In the genomic region with DNA sequence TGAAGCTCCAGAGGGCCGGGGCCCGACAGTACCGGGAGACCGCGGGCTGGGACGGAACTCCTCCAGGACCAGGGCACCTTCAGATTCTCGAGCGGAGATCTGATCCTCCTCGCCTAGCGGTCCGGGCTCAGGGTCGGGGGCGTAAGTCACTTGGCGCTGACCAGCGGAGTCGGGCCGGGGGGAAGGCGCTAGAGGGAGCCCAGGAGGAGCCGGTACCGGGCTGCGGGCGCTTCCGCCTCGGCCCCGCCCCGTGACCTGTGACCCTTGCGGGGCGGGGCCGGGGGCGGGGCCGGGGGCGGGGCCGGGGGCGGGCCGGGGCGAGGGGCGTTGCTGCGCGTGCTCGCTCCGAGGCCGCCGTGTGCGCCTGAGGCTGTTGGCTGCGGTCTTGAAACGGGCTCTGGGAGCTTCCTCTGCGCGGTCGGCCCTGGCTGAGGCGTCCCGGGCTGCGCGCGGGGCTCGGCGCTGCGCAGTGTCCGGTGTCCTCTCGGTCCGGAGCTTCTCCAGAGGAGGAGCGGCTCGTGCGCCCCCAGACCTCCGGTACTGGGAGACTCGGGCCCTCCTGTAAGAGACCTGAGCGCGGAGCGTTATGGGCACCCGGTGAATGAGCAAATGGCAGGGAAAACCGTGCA, we compare ENCODE assay signal across 8 cellular contexts. TPM values are rescaled to one million over a fixed set of nuclear protein-coding genes. Genes with fewer than 3 reads are reported as not detected.
DNase-seq lines count a peak whose midpoint lies in the region; ATAC-seq, FAIRE-seq and TF ChIP-seq lines count a peak whose summit lies in the region.

A gene (minus strand): TSS at position 239 of the 629 bp plus-strand sequence. CDS start 373 bp downstream, outside the sequence.

- intact Hi-C loops in T-helper 1 cell treated with Interleukin-12 subunit alpha and Interleukin-12 subunit beta and Interleukin-4 antibody, amounts not matched to agents 30 ng/mL and 1 ng/mL, for 36 hours (cut with micrococcal nuclease): loop anchor here (1.0 to 2.0 kb wide), 5 partner anchors 8 to 120 kb away; a partner anchor contains a TSS

- peak; percentile 89 for DNase-seq in ELR (ENCODE audit: low read depth)
- DNase-seq in GM23338 (ENCODE audit: low spot score): peak; percentile 88
- DNase-seq in M059J (ENCODE audit: low read depth): peak; percentile 76
- DNase-seq in amniotic stem cell (lab: John Stamatoyannopoulos, UW): peak; percentile 60
- peak; percentile 79 for DNase-seq in right atrium auricular region (ENCODE audit: low spot score)
- DNase-seq in pulmonary artery endothelial cell (ENCODE audit: low read depth, low spot score): peak; percentile 48
- peak; percentile 94 for DNase-seq in urothelium cell line (ENCODE audit: low spot score)

- no peaks in the 10 kb centered on the region for H3K9me2 ChIP-seq in GM23338 (ENCODE audit: insufficient read depth)

- TF ChIP-seq CTCF in GM23338 (conservative IDR thresholded peaks at IDR 0.05; ENCODE audit: low read depth in 2 of 2) (peak; percentile 30 to 58; a peak in 3 of 4 replicates), right atrium auricular region (IDR thresholded peaks at IDR 0.05) (peak in 1 of 2 donors; percentile 60)

- no peaks in the 10 kb centered on the region for H3K79me2 ChIP-seq in GM23338 (replicated peaks; ENCODE audit: insufficient read depth)

- H3K27me3 ChIP-seq in GM23338 (ENCODE audit: insufficient read depth) (peaks cover 12% of the 10 kb centered on the region), right atrium auricular region (no peaks in the 10 kb centered on the region)

- H3K27ac ChIP-seq in GM23338 (ENCODE audit: low read depth) (no peak within 1 kb of the TSS), right atrium auricular region (peak within 1 kb of the TSS; percentile 77 to 78)

- no peaks in the 10 kb centered on the region for H3K36me3 Mint-ChIP-seq in GM23338 (ENCODE audit: low read depth)

- peaks cover 6% of the 10 kb centered on the region for H3K4me1 Mint-ChIP-seq in GM23338

- H3K27ac Mint-ChIP-seq in GM23338: no peak within 1 kb of the TSS

- H2AFZ ChIP-seq in GM23338: peak within 1 kb of the TSS; percentile 94

- FAIRE-seq in urothelium cell line (lab: Jason Lieb, UNC): peak; percentile 65

- no peaks in the 10 kb centered on the region for H3K9me3 ChIP-seq in right atrium auricular region

- H3K4me3 Mint-ChIP-seq in GM23338: peak within 1 kb of the TSS; percentile 85

- peaks cover 8% of the 10 kb centered on the region for H3K27me3 Mint-ChIP-seq in GM23338 (ENCODE audit: insufficient read depth, low read depth, poor library complexity)

- peaks cover 6% of the 10 kb centered on the region; the same call in 1 of the 2 replicates for H3F3A ChIP-seq in GM23338 (replicated peaks; ENCODE audit: low read depth)

- H3K36me3 ChIP-seq in GM23338 (ENCODE audit: insufficient read depth) (no peaks in the 10 kb centered on the region), right atrium auricular region (no peaks in the 10 kb centered on the region)

- H3K9me3 Mint-ChIP-seq in GM23338: no peaks in the 10 kb centered on the region

- peak; percentile 79 for ATAC-seq in GM23338

- H3K4me3 ChIP-seq in GM23338 (peak within 1 kb of the TSS; percentile 88), right atrium auricular region (peak within 1 kb of the TSS; percentile 78)

- no peaks in the 10 kb centered on the region; the same call in 1 of the 2 replicates for H4K20me1 ChIP-seq in GM23338 (replicated peaks; ENCODE audit: insufficient read depth)

- H3K4me1 ChIP-seq in GM23338 (ENCODE audit: insufficient read depth): peaks cover 5% of the 10 kb centered on the region; the same call in 1 of the 2 replicates
- H3K4me1 ChIP-seq in right atrium auricular region: peaks cover 0 to 23% of the 10 kb centered on the region in 2 donors

- H3K4me2 ChIP-seq in GM23338: peak within 1 kb of the TSS; percentile 96

TF ChIP-seq in GM23338, 12 proteins besides CTCF, POLR2A, EP300 and RAD21:
- TF ChIP-seq STAT1 (IDR thresholded peaks at IDR 0.05; ENCODE audit: unreplicated experiment) (no peak), POLR2AphosphoS5 (IDR thresholded peaks at IDR 0.05; ENCODE audit: low read depth) (peak; percentile 68), ZNF114 (CRISPR knock-in tag; IDR thresholded peaks at IDR 0.05) (no peak)
- TF ChIP-seq, protein P1, sequence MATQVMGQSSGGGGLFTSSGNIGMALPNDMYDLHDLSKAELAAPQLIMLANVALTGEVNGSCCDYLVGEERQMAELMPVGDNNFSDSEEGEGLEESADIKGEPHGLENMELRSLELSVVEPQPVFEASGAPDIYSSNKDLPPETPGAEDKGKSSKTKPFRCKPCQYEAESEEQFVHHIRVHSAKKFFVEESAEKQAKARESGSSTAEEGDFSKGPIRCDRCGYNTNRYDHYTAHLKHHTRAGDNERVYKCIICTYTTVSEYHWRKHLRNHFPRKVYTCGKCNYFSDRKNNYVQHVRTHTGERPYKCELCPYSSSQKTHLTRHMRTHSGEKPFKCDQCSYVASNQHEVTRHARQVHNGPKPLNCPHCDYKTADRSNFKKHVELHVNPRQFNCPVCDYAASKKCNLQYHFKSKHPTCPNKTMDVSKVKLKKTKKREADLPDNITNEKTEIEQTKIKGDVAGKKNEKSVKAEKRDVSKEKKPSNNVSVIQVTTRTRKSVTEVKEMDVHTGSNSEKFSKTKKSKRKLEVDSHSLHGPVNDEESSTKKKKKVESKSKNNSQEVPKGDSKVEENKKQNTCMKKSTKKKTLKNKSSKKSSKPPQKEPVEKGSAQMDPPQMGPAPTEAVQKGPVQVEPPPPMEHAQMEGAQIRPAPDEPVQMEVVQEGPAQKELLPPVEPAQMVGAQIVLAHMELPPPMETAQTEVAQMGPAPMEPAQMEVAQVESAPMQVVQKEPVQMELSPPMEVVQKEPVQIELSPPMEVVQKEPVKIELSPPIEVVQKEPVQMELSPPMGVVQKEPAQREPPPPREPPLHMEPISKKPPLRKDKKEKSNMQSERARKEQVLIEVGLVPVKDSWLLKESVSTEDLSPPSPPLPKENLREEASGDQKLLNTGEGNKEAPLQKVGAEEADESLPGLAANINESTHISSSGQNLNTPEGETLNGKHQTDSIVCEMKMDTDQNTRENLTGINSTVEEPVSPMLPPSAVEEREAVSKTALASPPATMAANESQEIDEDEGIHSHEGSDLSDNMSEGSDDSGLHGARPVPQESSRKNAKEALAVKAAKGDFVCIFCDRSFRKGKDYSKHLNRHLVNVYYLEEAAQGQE (IDR thresholded peaks at IDR 0.05; ENCODE audit: unreplicated experiment): peak; percentile 11

RNA-seq across cellular contexts. Expression of the gene that starts here (rescaled TPM):
- 8.2 and 8.6 TPM in 2 replicates for total RNA-seq in GM23338 (2014; rRNA removed; shearing (Covaris generic))
- polyA plus RNA-seq in GM23338 (2016; fragmentation: Nextera tagmentation; extraction: Ambion mirVana): 7.1 and 8.1 TPM in 2 replicates
- total RNA-seq in M059J (2014; rRNA removed; shearing (Covaris generic)): 6.2 and 10.9 TPM in 2 replicates
- 60.6 and 67.0 TPM in 2 replicates for total RNA-seq in T-helper 1 cell treated with Interleukin-12 subunit alpha and Interleukin-12 subunit beta and Interleukin-4 antibody, amounts not matched to agents 30 ng/mL and 1 ng/mL, for 36 hours
- total RNA-seq in right atrium auricular region (10 to 100 TPM; 30.7 to 38.9 TPM), pulmonary artery endothelial cell (11.2 and 13.1 TPM in 2 replicates)
